In the genomic region with DNA sequence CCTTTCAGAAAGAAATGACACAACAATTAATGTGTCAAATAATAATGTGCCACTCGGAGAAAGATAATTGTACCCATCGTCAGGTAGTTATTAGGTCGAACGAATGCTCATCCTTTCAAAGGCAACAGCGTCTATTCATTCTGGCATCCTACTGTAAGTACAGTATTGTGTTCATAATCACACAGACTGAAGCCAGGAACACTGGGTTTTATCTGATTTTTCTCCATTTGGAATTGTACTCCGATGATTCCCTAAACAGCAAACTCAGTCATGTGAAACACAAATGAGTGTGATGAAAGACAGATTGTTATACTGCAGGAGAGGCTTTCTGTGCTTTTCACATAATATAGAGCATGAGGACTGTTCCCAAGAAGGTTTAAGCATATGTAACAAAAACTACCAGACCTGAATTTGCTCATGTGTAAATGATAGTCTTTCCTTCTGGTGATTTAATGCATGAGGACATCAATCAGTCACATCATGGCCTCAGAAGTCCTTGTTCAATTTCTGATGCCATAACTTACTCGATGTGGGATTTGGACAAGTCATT, we compare ENCODE assay signal across 17 cellular contexts.
"Had no signal": no experiment of that assay in that cellular context is flagged by ENCODE, and none has a peak within 500 bp of the region (broad histone marks: within the 10 kb centered on the region; RNA-seq: fewer than 3 reads in every experiment).

No MANE protein-coding gene starts in this region.

- H3K4me3 ChIP-seq: ascending aorta, cardiac muscle cell, left ventricle myocardium inferior, sigmoid colon, spleen, upper lobe of left lung had no signal

- H3K36me3 ChIP-seq: ascending aorta, cardiac muscle cell, left ventricle myocardium inferior, sigmoid colon, spleen, upper lobe of left lung had no signal

- H3K27ac Mint-ChIP-seq: activated naive CD4-positive, alpha-beta T cell treated with anti-CD3 and anti-CD28 coated beads, Interleukin-2, amount 10 ng/mL, durations not matched to agents 7 days and 5 days; activated T-helper 17 cell treated with anti-CD3 and anti-CD28 coated beads, Interleukin-2, amount 50 U/mL, for 72 hours; memory B cell; natural killer cell; stimulated activated naive CD8-positive, alpha-beta T cell treated with anti-CD3 and anti-CD28 coated beads, Interleukin-15, amount 100 ng/mL, for 72 hours had no signal

- H3K27me3 ChIP-seq: ascending aorta, cardiac muscle cell, sigmoid colon, spleen, upper lobe of left lung had no signal

- DNase-seq: activated CD4-positive, alpha-beta T cell treated with anti-CD3 and anti-CD28 coated beads, Interleukin-2, amount 50 U/mL, for 48 hours; activated naive CD4-positive, alpha-beta T cell treated with anti-CD3 and anti-CD28 coated beads, Interleukin-2, amount 10 ng/mL, durations not matched to agents 7 days and 5 days; hippocampal formation; kidney; left ventricle myocardium inferior; natural killer cell; sigmoid colon; spleen; stimulated activated CD4-positive, alpha-beta T cell treated with anti-CD3 and anti-CD28 coated beads, Interleukin-1b, Interleukin-23, amount 100 ng/mL, for 48 hours; stimulated activated naive CD8-positive, alpha-beta T cell treated with anti-CD3 and anti-CD28 coated beads, Interleukin-15, amount 100 ng/mL, for 72 hours; T1000 had no signal

- H3K4me1 Mint-ChIP-seq: activated T-helper 17 cell treated with anti-CD3 and anti-CD28 coated beads, Interleukin-2, amount 50 U/mL, for 72 hours; natural killer cell had no signal

- H3K27me3 Mint-ChIP-seq: activated naive CD4-positive, alpha-beta T cell treated with anti-CD3 and anti-CD28 coated beads, Interleukin-2, amount 10 ng/mL, durations not matched to agents 7 days and 5 days; activated T-helper 17 cell treated with anti-CD3 and anti-CD28 coated beads, Interleukin-2, amount 50 U/mL, for 72 hours; memory B cell; stimulated activated naive CD8-positive, alpha-beta T cell treated with anti-CD3 and anti-CD28 coated beads, Interleukin-15, amount 100 ng/mL, for 72 hours had no signal

- ATAC-seq: activated T-helper 17 cell treated with anti-CD3 and anti-CD28 coated beads, Interleukin-2, amount 50 U/mL, for 72 hours; natural killer cell had no signal

- FAIRE-seq: kidney had no signal

- H3K4me1 ChIP-seq: ascending aorta, left ventricle myocardium inferior, sigmoid colon, spleen, upper lobe of left lung had no signal

- H3K36me3 Mint-ChIP-seq: activated naive CD4-positive, alpha-beta T cell treated with anti-CD3 and anti-CD28 coated beads, Interleukin-2, amount 10 ng/mL, durations not matched to agents 7 days and 5 days; memory B cell; natural killer cell had no signal

- H3K4me3 Mint-ChIP-seq: activated naive CD4-positive, alpha-beta T cell treated with anti-CD3 and anti-CD28 coated beads, Interleukin-2, amount 10 ng/mL, durations not matched to agents 7 days and 5 days; activated T-helper 17 cell treated with anti-CD3 and anti-CD28 coated beads, Interleukin-2, amount 50 U/mL, for 72 hours; memory B cell; natural killer cell; stimulated activated naive CD8-positive, alpha-beta T cell treated with anti-CD3 and anti-CD28 coated beads, Interleukin-15, amount 100 ng/mL, for 72 hours had no signal

- H3K27ac ChIP-seq: ascending aorta, cardiac muscle cell, left ventricle myocardium inferior, sigmoid colon, spleen, upper lobe of left lung, VCaP had no signal

- H3K9me3 Mint-ChIP-seq: activated naive CD4-positive, alpha-beta T cell treated with anti-CD3 and anti-CD28 coated beads, Interleukin-2, amount 10 ng/mL, durations not matched to agents 7 days and 5 days; activated T-helper 17 cell treated with anti-CD3 and anti-CD28 coated beads, Interleukin-2, amount 50 U/mL, for 72 hours; memory B cell; natural killer cell; stimulated activated naive CD8-positive, alpha-beta T cell treated with anti-CD3 and anti-CD28 coated beads, Interleukin-15, amount 100 ng/mL, for 72 hours had no signal

- H3K9me3 ChIP-seq: ascending aorta, left ventricle myocardium inferior, sigmoid colon, spleen, upper lobe of left lung had no signal
